9 cellular contexts compared by ENCODE assay signal in genomic region chr6:37705239-37706051, GRCh38. TPM values are rescaled to one million over a fixed set of nuclear protein-coding genes. Genes with fewer than 3 reads are reported as not detected.
A peak's percentile ranks its signal among the peaks of the same experiment; 100 is the strongest.
DNase-seq lines count a peak whose midpoint lies in the region; ATAC-seq and TF ChIP-seq lines count a peak whose summit lies in the region.
"Had no signal": no experiment of that assay in that cellular context is flagged by ENCODE, and none has a peak within 500 bp of the region (broad histone marks: within the 10 kb centered on the region; RNA-seq: fewer than 3 reads in every experiment).

No MANE protein-coding gene starts in this region.

- no peak for TF ChIP-seq EP300 in SK-N-SH (IDR thresholded peaks at IDR 0.05; ENCODE audit: borderline replicate concordance in 1 of 2, low read depth in 1 of 2, low read length in 1 of 2)

- peak; percentile 54 for TF ChIP-seq RAD21 in SK-N-SH (IDR thresholded peaks at IDR 0.05; ENCODE audit: low read length)

- peak; percentile 60 for ATAC-seq in HG02938 (IDR thresholded peaks at IDR 0.05; ENCODE audit: unreplicated experiment)
- ATAC-seq in activated naive CD8-positive, alpha-beta T cell treated with anti-CD3 and anti-CD28 coated beads, Interleukin-2, amount 10 ng/mL, durations not matched to agents 7 days and 5 days (ENCODE audit: low read depth), result peak; percentile 73
- peak; percentile 87 to 94 (median 92) for ATAC-seq in heart left ventricle

- H3K4me1 Mint-ChIP-seq in activated naive CD8-positive, alpha-beta T cell treated with anti-CD3 and anti-CD28 coated beads, Interleukin-2, amount 10 ng/mL, durations not matched to agents 7 days and 5 days, result peaks cover 11% of the 10 kb centered on the region

- H3K36me3 Mint-ChIP-seq in activated naive CD8-positive, alpha-beta T cell treated with anti-CD3 and anti-CD28 coated beads, Interleukin-2, amount 10 ng/mL, durations not matched to agents 7 days and 5 days, result no peaks in the 10 kb centered on the region

- H3K4me1 ChIP-seq in SK-N-SH (ENCODE audit: control insufficient read depth in 1 of 2, insufficient read depth in 2 of 2, low read depth in 1 of 2, low read length in 1 of 2), result peaks cover 0 to 9% of the 10 kb centered on the region in 2 experiments; a peak in 1 of 4 replicates
- H3K4me1 ChIP-seq in heart left ventricle, result peaks cover 0 to 17% (median 7%) of the 10 kb centered on the region in 12 donors
- peaks cover 0 to 9% of the 10 kb centered on the region in 2 donors for H3K4me1 ChIP-seq in thyroid gland

- H3K79me2 ChIP-seq in SK-N-SH (ENCODE audit: insufficient read depth), result no peaks in the 10 kb centered on the region

- H3K27ac Mint-ChIP-seq in activated naive CD8-positive, alpha-beta T cell treated with anti-CD3 and anti-CD28 coated beads, Interleukin-2, amount 10 ng/mL, durations not matched to agents 7 days and 5 days, result peak overlapping the region; percentile 54

- H2AFZ ChIP-seq in SK-N-SH (ENCODE audit: low read depth), result 0 out of 2 replicates have a peak overlapping the region, but pooled peaks have one; percentile 11

- CTCF ChIA-PET in SK-N-SH (lab: Yijun Ruan, JAX), result interaction anchor here (0.5 to 2.7 kb wide), 44 partner anchors 9 to 972 kb away, joined by 3 to 17 read pairs (median 4); partner anchors contain the start of gene ZFAND3

- intact Hi-C loops in heart left ventricle (cut with DNase I), result loop anchor here (2.0 to 10.0 kb wide), 5 partner anchors 79 to 791 kb away; no protein-coding TSS in a partner anchor
- intact Hi-C loops in thyroid gland (cut with DNase I), result loop anchor here (5.0 kb wide), 1 partner anchor 792 kb away; no protein-coding TSS in a partner anchor

- H3K36me3 ChIP-seq in SK-N-SH (replicated peaks in 1 of 2; ENCODE audit: control insufficient read depth in 1 of 2, insufficient read depth in 2 of 2, low read length in 1 of 2) (no peaks in the 10 kb centered on the region), heart left ventricle (no peaks in the 10 kb centered on the region), thyroid gland (no peaks in the 10 kb centered on the region)

- H3K4me3 ChIP-seq in SK-N-SH (ENCODE audit: low read depth in 2 of 2, low read length in 1 of 2) (peak overlapping the region in 1 of 2 experiments; percentile 26; a peak in 2 of 4 replicates), heart left ventricle (peak overlapping the region; percentile 37 to 68 (median 56)), thyroid gland (replicated peaks in 1 of 3) (peak overlapping the region in 2 of 3 donors; percentile 25 to 31)

- no peaks in the 10 kb centered on the region for H4K20me1 ChIP-seq in SK-N-SH (ENCODE audit: insufficient read depth)

- TF ChIP-seq CTCF in SK-N-SH (IDR thresholded peaks at IDR 0.05), result peak; percentile 51
- TF ChIP-seq CTCF in heart left ventricle (IDR thresholded peaks at IDR 0.05), result peak; percentile 54 to 83 (median 74)
- peak; percentile 29 to 73 (median 58) for TF ChIP-seq CTCF in thyroid gland (IDR thresholded peaks at IDR 0.05)

- peak overlapping the region; percentile 83 for H3K4me3 Mint-ChIP-seq in activated naive CD8-positive, alpha-beta T cell treated with anti-CD3 and anti-CD28 coated beads, Interleukin-2, amount 10 ng/mL, durations not matched to agents 7 days and 5 days

- H3K27ac ChIP-seq in SK-N-SH (ENCODE audit: low read depth in 2 of 2, low read length in 1 of 2) (peak overlapping the region in 1 of 2 experiments; percentile 74; a peak in 2 of 4 replicates), heart left ventricle (peak overlapping the region; percentile 64 to 83 (median 77)), thyroid gland (peak overlapping the region; percentile 32 to 65 (median 52))
- H3K27ac ChIP-seq: epithelial cell of prostate had no signal

- H3K9ac ChIP-seq in SK-N-SH, result no peak overlapping the region

- no peak overlapping the region for H3K4me2 ChIP-seq in SK-N-SH

- POLR2A ChIA-PET in SK-N-SH (lab: Yijun Ruan, JAX), result interaction anchor here (0.6 to 1.3 kb wide), 6 partner anchors 52 to 479 kb away, joined by 3 to 6 read pairs (median 4); partner anchors contain the start of gene ZFAND3
- POLR2A ChIA-PET in activated naive CD8-positive, alpha-beta T cell treated with anti-CD3 and anti-CD28 coated beads, Interleukin-2, amount 10 ng/mL, durations not matched to agents 7 days and 5 days (lab: Charles Lee), result interaction anchor here (0.5 kb wide), 1 partner anchor 578 kb away, joined by 4 read pairs; no protein-coding TSS in a partner anchor

- H3F3A ChIP-seq in SK-N-SH (replicated peaks; ENCODE audit: insufficient read depth), result peaks cover 6% of the 10 kb centered on the region

- H3K9me3 ChIP-seq in SK-N-SH (no peaks in the 10 kb centered on the region), heart left ventricle (no peaks in the 10 kb centered on the region), thyroid gland (no peaks in the 10 kb centered on the region)

- no peaks in the 10 kb centered on the region for H3K27me3 ChIP-seq in SK-N-SH (ENCODE audit: insufficient read depth)
- H3K27me3 ChIP-seq in heart left ventricle, result no peaks in the 10 kb centered on the region
- H3K27me3 ChIP-seq in thyroid gland, result no peaks in the 10 kb centered on the region

- TF ChIP-seq POLR2A in heart left ventricle (IDR thresholded peaks at IDR 0.05) (no peak), thyroid gland (IDR thresholded peaks at IDR 0.05) (no peak)

- H3K27me3 Mint-ChIP-seq in activated naive CD8-positive, alpha-beta T cell treated with anti-CD3 and anti-CD28 coated beads, Interleukin-2, amount 10 ng/mL, durations not matched to agents 7 days and 5 days, result peaks cover 4% of the 10 kb centered on the region

- H3K9me2 ChIP-seq in SK-N-SH, result no peaks in the 10 kb centered on the region

- no peaks in the 10 kb centered on the region for H3K9me3 Mint-ChIP-seq in activated naive CD8-positive, alpha-beta T cell treated with anti-CD3 and anti-CD28 coated beads, Interleukin-2, amount 10 ng/mL, durations not matched to agents 7 days and 5 days

- 62% methylated on average over 45 of the region's 45 CpGs for WGBS in SK-N-SH (ENCODE audit: low lambda C conversion rate)
- WGBS in heart left ventricle, 4 donors, result 1 to 3% (median 2%) methylated on average over 35 to 45 of the region's 45 CpGs
- 1 to 3% methylated on average over 40 to 41 of the region's 45 CpGs for WGBS in thyroid gland, 2 donors

- peak; percentile 83 for DNase-seq in ELR (ENCODE audit: low read depth)
- DNase-seq in SK-N-SH, result peak; percentile 86
- peak; percentile 66 for DNase-seq in activated naive CD8-positive, alpha-beta T cell treated with anti-CD3 and anti-CD28 coated beads, Interleukin-2, amount 10 ng/mL, durations not matched to agents 7 days and 5 days
- DNase-seq in heart left ventricle, result peak; percentile 81 to 88 (median 86)
- peak; percentile 66 for DNase-seq in pons (ENCODE audit: low spot score)
- DNase-seq in thyroid gland, result peak; percentile 84 to 85
- DNase-seq in NCI-H226, result no peak

TF ChIP-seq in SK-N-SH, 30 proteins besides CTCF, POLR2A, EP300 and RAD21:
- TF ChIP-seq RXRA (IDR thresholded peaks at IDR 0.05; ENCODE audit: borderline replicate concordance, low read depth) (no peak), NRF1 (IDR thresholded peaks at IDR 0.05; ENCODE audit: low read depth, low read length) (peak; percentile 56; the same call in 1 of the 2 replicates), SMC3 (IDR thresholded peaks at IDR 0.05; ENCODE audit: low read depth, low read length) (peak; percentile 17; the same call in 1 of the 2 replicates), RFX5 (IDR thresholded peaks at IDR 0.05; ENCODE audit: low read length) (no peak)
TF ChIP-seq in SK-N-SH: peak in this region for 2.

RNA-seq across cellular contexts. Expression of gene MDGA1, which starts 7.8 kb away (rescaled TPM):
- polyA plus RNA-seq in SK-N-SH (2012; rRNA removed), result 4.4 and 5.1 TPM in 2 replicates
- polyA plus RNA-seq in SK-N-SH (2012; cell fraction: cytosol; rRNA removed), result 1.5 and 2.0 TPM in 2 replicates
- 9.9 and 16.9 TPM in 2 replicates for polyA plus RNA-seq in SK-N-SH (2012; cell fraction: nucleus; rRNA removed)
- 10 to 100 TPM; 16.4 to 23.0 TPM for total RNA-seq in activated naive CD8-positive, alpha-beta T cell treated with anti-CD3 and anti-CD28 coated beads, Interleukin-2, amount 10 ng/mL, durations not matched to agents 7 days and 5 days
- total RNA-seq in heart left ventricle, result 1 to 10 TPM; 1.1 to 4.9 (median 2.0) TPM
- polyA plus RNA-seq in heart left ventricle, result 1 to 10 TPM in 1 of 2 donors, under 1 TPM in 1; 0.29 to 1.8 TPM
- total RNA-seq in thyroid gland, result 1 to 10 TPM in 3 of 4 donors, under 1 TPM in 1; 0.83 to 3.9 (median 1.6) TPM
